Comparison of ENCODE assay signal across 16 cellular contexts in the genomic region with DNA sequence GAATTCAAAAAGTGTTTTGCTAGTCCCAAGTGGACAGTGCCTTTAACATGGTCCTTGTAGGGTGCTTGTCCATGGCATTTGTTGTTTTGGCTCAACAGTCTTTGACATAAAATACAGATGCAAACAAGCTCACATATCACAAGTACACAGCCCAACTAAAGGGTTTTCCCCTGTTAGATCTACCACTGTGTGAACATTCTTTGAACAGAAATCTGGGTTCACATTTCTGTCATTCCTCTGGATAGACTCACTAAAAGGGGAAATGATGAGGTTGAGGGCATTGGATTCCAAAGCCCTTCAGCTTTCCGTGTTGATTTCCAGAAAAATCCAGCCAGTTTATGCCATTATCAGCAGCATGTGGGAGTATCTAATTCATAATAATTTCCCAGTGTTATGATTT. TPM values are rescaled to one million over a fixed set of nuclear protein-coding genes. Genes with fewer than 3 reads are reported as not detected.
DNase-seq lines count a peak whose midpoint lies in the region; ATAC-seq, FAIRE-seq and TF ChIP-seq lines count a peak whose summit lies in the region.
"Had no signal": no experiment of that assay in that cellular context is flagged by ENCODE, and none has a peak within 500 bp of the region (broad histone marks: within the 10 kb centered on the region; RNA-seq: fewer than 3 reads in every experiment).

No MANE protein-coding gene starts in this region.

- H2AFZ ChIP-seq in GM23248 (no peak overlapping the region), astrocyte (ENCODE audit: low read depth, low read length) (no peak overlapping the region)
- H2AFZ ChIP-seq: parathyroid adenoma had no signal

- TF ChIP-seq CTCF in astrocyte (IDR thresholded peaks at IDR 0.05; ENCODE audit: insufficient read depth, low read depth, low read length) = no peak
- TF ChIP-seq CTCF in foreskin fibroblast (IDR thresholded peaks at IDR 0.05; ENCODE audit: low read depth, low read length) = no peak

- H3K27me3 Mint-ChIP-seq in astrocyte (ENCODE audit: low read depth, unreplicated experiment) = no peaks in the 10 kb centered on the region
- H3K27me3 Mint-ChIP-seq: effector memory CD8-positive, alpha-beta T cell had no signal

- H3K79me2 ChIP-seq in GM23248 (ENCODE audit: insufficient read depth) (peaks cover 25% of the 10 kb centered on the region), astrocyte (ENCODE audit: insufficient read depth, low read length) (peaks cover 14% of the 10 kb centered on the region)

- H3K4me1 Mint-ChIP-seq in astrocyte (ENCODE audit: low read depth, unreplicated experiment) = peaks cover 26% of the 10 kb centered on the region

- peak; percentile 73 for DNase-seq in GM23248
- DNase-seq in astrocyte (ENCODE audit: low read depth) = peak; percentile 76
- peak; percentile 60 to 74 for DNase-seq in foreskin fibroblast
- peak; percentile 14 for DNase-seq in stromal cell of bone marrow (ENCODE audit: low read depth)
- DNase-seq in GDM1 (lab: John Stamatoyannopoulos, UW) = no peak
- DNase-seq: activated gamma-delta T cell; effector memory CD8-positive, alpha-beta T cell; GF-D8; heart right ventricle; NCI-H2029 treated with DMSO at 0.1 percent for 48 hours; NCI-H526 had no signal

- peak overlapping the region; percentile 70 for H3K27ac Mint-ChIP-seq in astrocyte (ENCODE audit: unreplicated experiment)
- H3K27ac Mint-ChIP-seq: effector memory CD8-positive, alpha-beta T cell; WTC11 had no signal

- H3K36me3 ChIP-seq in GM23248 (ENCODE audit: low read depth) = peaks cover 30% of the 10 kb centered on the region
- H3K36me3 ChIP-seq in astrocyte (ENCODE audit: insufficient read depth, low read length) = peaks cover 20% of the 10 kb centered on the region

- 3 to 4% methylated on average over 1 of the region's 1 CpG for WGBS in GM23248 (ENCODE audit: low coverage in 1 of 2, low lambda C conversion rate in 2 of 2, missing lambda C conversion rate in 2 of 2), 2 experiments

- no peaks in the 10 kb centered on the region for H3K9me2 ChIP-seq in GM23248 (ENCODE audit: insufficient read depth)

- peak overlapping the region; percentile 47 for H3K4me3 Mint-ChIP-seq in astrocyte (ENCODE audit: unreplicated experiment)
- H3K4me3 Mint-ChIP-seq: effector memory CD8-positive, alpha-beta T cell; WTC11 had no signal

- H3K9me3 Mint-ChIP-seq in astrocyte (ENCODE audit: unreplicated experiment) = no peaks in the 10 kb centered on the region
- H3K9me3 Mint-ChIP-seq: effector memory CD8-positive, alpha-beta T cell; WTC11 had no signal

- 0 out of 2 replicates have a peak, but pooled peaks cover 3% of the 10 kb centered on the region for H4K20me1 ChIP-seq in GM23248 (ENCODE audit: insufficient read depth)
- peaks cover 7% of the 10 kb centered on the region for H4K20me1 ChIP-seq in astrocyte (ENCODE audit: insufficient read depth, low read length)

- ATAC-seq in HG02571 (IDR thresholded peaks at IDR 0.05; ENCODE audit: unreplicated experiment) (no peak), HG03196 (IDR thresholded peaks at IDR 0.05; ENCODE audit: unreplicated experiment) (no peak)
- ATAC-seq: effector memory CD8-positive, alpha-beta T cell; heart right ventricle; WTC11 had no signal

- H3K27ac ChIP-seq in GM23248 (peak overlapping the region; percentile 61), astrocyte (ENCODE audit: low read depth, low read length) (peak overlapping the region; percentile 72)
- H3K27ac ChIP-seq: heart right ventricle, parathyroid adenoma, Peyer's patch had no signal

- H3K27me3 ChIP-seq in GM23248 (replicated peaks; ENCODE audit: insufficient read depth) = no peaks in the 10 kb centered on the region
- H3K27me3 ChIP-seq in astrocyte (ENCODE audit: insufficient read depth, low read length) = no peaks in the 10 kb centered on the region
- H3K27me3 ChIP-seq: heart right ventricle, Peyer's patch had no signal

- H3K9me3 ChIP-seq in GM23248 (ENCODE audit: low read depth) (no peaks in the 10 kb centered on the region), astrocyte (ENCODE audit: insufficient read depth, low read depth, low read length) (no peaks in the 10 kb centered on the region)
- H3K9me3 ChIP-seq: heart right ventricle, Peyer's patch had no signal

- FAIRE-seq in astrocyte (lab: Jason Lieb, UNC) = peak; percentile 78

- peak overlapping the region; percentile 39; the same call in 1 of the 2 replicates for H3K9ac ChIP-seq in GM23248
- peak overlapping the region; percentile 35 for H3K9ac ChIP-seq in astrocyte (ENCODE audit: low read length)
- H3K9ac ChIP-seq: parathyroid adenoma had no signal

- H3K4me3 ChIP-seq in GM23248 = peak overlapping the region; percentile 22; the same call in 1 of the 2 replicates
- H3K4me3 ChIP-seq in astrocyte (ENCODE audit: insufficient read depth, low read depth, low read length) = no peak overlapping the region
- no peak overlapping the region for H3K4me3 ChIP-seq in foreskin fibroblast (ENCODE audit: low read depth in 1 of 2, low read length in 2 of 2)
- H3K4me3 ChIP-seq: heart right ventricle, Peyer's patch had no signal

- in situ Hi-C loops in GM23248 (cut with MboI) = no loop called here

- peaks cover 22% of the 10 kb centered on the region for H3F3A ChIP-seq in GM23248 (ENCODE audit: insufficient read depth)

- H3K4me2 ChIP-seq in GM23248 (ENCODE audit: unreplicated experiment) (peak overlapping the region; percentile 74), astrocyte (ENCODE audit: low read length) (peak overlapping the region; percentile 76)

- H3K36me3 Mint-ChIP-seq in astrocyte (ENCODE audit: low read depth, unreplicated experiment) = peaks cover 25% of the 10 kb centered on the region

- H3K4me1 ChIP-seq in GM23248 (ENCODE audit: insufficient read depth) = peaks cover 18% of the 10 kb centered on the region
- H3K4me1 ChIP-seq in astrocyte (ENCODE audit: insufficient read depth, low read length) = peaks cover 10% of the 10 kb centered on the region
- H3K4me1 ChIP-seq: heart right ventricle, parathyroid adenoma, Peyer's patch had no signal

RNA-seq across cellular contexts. Expression of gene EP400, which starts 54.1 kb away (rescaled TPM):
- 8.6 and 9.6 TPM in 2 replicates for total RNA-seq in GM23248 (2014; rRNA removed; shearing (Covaris generic))
- 9.3 and 9.4 TPM in 2 replicates for polyA plus RNA-seq in GM23248 (2016; fragmentation: Nextera tagmentation; extraction: Ambion mirVana)
- 37.8 and 39.8 TPM in 2 replicates for total RNA-seq in astrocyte
